Comparison of ENCODE assay signal across 1 cellular context in genomic region chr2:177207101-177207500, GRCh38.
A peak's percentile ranks its signal among the peaks of the same experiment; 100 is the strongest.
TF ChIP-seq lines count a peak whose summit lies in the region.

No MANE protein-coding gene starts in this region.

TF ChIP-seq in GM12878, 131 proteins besides CTCF, POLR2A, EP300 and RAD21 (continued from another document and continues in another):
- peak; percentile 35; the same call in 1 of the 2 replicates for TF ChIP-seq CREM (IDR thresholded peaks at IDR 0.05; ENCODE audit: low read depth)
- TF ChIP-seq JUND (IDR thresholded peaks at IDR 0.05; ENCODE audit: low read depth, low read length) = peak; percentile 73
- TF ChIP-seq EZH2 (IDR thresholded peaks at IDR 0.05; ENCODE audit: borderline replicate concordance, control insufficient read depth, low read depth, low read length) = no peak
- TF ChIP-seq CBX5 (IDR thresholded peaks at IDR 0.05; ENCODE audit: low read depth) = no peak
- TF ChIP-seq, protein P1, sequence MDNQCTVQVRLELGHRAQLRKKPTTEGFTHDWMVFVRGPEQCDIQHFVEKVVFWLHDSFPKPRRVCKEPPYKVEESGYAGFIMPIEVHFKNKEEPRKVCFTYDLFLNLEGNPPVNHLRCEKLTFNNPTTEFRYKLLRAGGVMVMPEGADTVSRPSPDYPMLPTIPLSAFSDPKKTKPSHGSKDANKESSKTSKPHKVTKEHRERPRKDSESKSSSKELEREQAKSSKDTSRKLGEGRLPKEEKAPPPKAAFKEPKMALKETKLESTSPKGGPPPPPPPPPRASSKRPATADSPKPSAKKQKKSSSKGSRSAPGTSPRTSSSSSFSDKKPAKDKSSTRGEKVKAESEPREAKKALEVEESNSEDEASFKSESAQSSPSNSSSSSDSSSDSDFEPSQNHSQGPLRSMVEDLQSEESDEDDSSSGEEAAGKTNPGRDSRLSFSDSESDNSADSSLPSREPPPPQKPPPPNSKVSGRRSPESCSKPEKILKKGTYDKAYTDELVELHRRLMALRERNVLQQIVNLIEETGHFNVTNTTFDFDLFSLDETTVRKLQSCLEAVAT (IDR thresholded peaks at IDR 0.05) = 0 out of 2 replicates have a peak, but pooled peaks have one; percentile 13
- TF ChIP-seq, protein P2, sequence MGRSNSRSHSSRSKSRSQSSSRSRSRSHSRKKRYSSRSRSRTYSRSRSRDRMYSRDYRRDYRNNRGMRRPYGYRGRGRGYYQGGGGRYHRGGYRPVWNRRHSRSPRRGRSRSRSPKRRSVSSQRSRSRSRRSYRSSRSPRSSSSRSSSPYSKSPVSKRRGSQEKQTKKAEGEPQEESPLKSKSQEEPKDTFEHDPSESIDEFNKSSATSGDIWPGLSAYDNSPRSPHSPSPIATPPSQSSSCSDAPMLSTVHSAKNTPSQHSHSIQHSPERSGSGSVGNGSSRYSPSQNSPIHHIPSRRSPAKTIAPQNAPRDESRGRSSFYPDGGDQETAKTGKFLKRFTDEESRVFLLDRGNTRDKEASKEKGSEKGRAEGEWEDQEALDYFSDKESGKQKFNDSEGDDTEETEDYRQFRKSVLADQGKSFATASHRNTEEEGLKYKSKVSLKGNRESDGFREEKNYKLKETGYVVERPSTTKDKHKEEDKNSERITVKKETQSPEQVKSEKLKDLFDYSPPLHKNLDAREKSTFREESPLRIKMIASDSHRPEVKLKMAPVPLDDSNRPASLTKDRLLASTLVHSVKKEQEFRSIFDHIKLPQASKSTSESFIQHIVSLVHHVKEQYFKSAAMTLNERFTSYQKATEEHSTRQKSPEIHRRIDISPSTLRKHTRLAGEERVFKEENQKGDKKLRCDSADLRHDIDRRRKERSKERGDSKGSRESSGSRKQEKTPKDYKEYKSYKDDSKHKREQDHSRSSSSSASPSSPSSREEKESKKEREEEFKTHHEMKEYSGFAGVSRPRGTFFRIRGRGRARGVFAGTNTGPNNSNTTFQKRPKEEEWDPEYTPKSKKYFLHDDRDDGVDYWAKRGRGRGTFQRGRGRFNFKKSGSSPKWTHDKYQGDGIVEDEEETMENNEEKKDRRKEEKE (IDR thresholded peaks at IDR 0.05) = no peak
- peak; percentile 90 for TF ChIP-seq BCL11A (IDR thresholded peaks at IDR 0.05; ENCODE audit: low read depth, low read length)
- TF ChIP-seq BACH1 (IDR thresholded peaks at IDR 0.05; ENCODE audit: borderline replicate concordance) = peak; percentile 49; the same call in 1 of the 2 replicates
- TF ChIP-seq JUNB (IDR thresholded peaks at IDR 0.05) = peak; percentile 89
- 0 out of 2 replicates have a peak, but pooled peaks have one; percentile 6 for TF ChIP-seq TCF3 (IDR thresholded peaks at IDR 0.05; ENCODE audit: borderline replicate concordance, insufficient read depth, low read depth, low read length)
- no peak for TF ChIP-seq RELA (IDR thresholded peaks at IDR 0.05; ENCODE audit: borderline replicate concordance, partially characterized antibody)
- peak in 1 of 2 experiments; percentile 57; a peak in 1 of 4 replicates for TF ChIP-seq ETV6 (conservative IDR thresholded peaks at IDR 0.05 in 1 of 2, IDR thresholded peaks at IDR 0.05 in 1 of 2; ENCODE audit: borderline replicate concordance in 1 of 2, low read depth in 1 of 2)
- 0 out of 2 replicates have a peak, but pooled peaks have one; percentile 25 for TF ChIP-seq NBN (IDR thresholded peaks at IDR 0.05)
- TF ChIP-seq, protein P3, sequence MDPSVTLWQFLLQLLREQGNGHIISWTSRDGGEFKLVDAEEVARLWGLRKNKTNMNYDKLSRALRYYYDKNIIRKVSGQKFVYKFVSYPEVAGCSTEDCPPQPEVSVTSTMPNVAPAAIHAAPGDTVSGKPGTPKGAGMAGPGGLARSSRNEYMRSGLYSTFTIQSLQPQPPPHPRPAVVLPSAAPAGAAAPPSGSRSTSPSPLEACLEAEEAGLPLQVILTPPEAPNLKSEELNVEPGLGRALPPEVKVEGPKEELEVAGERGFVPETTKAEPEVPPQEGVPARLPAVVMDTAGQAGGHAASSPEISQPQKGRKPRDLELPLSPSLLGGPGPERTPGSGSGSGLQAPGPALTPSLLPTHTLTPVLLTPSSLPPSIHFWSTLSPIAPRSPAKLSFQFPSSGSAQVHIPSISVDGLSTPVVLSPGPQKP (IDR thresholded peaks at IDR 0.05; ENCODE audit: low read depth, low read length) = no peak
- TF ChIP-seq SRF (IDR thresholded peaks at IDR 0.05; ENCODE audit: low read depth in 2 of 2, low read length in 2 of 2) = no peak
- peak; percentile 38; the same call in 1 of the 2 replicates for TF ChIP-seq FOXM1 (IDR thresholded peaks at IDR 0.05; ENCODE audit: low read depth, low read length)
- peak in 1 of 2 experiments; percentile 38; a peak in 1 of 4 replicates for TF ChIP-seq CEBPB (IDR thresholded peaks at IDR 0.05; ENCODE audit: borderline replicate concordance in 1 of 2, low read depth in 2 of 2, low read length in 2 of 2)
- 0 out of 2 replicates have a peak, but pooled peaks have one; percentile 21 for TF ChIP-seq ZNF687 (IDR thresholded peaks at IDR 0.05)
- 0 out of 2 replicates have a peak, but pooled peaks have one; percentile 34 for TF ChIP-seq ATF2 (IDR thresholded peaks at IDR 0.05; ENCODE audit: low read length)
- TF ChIP-seq PAX8 (IDR thresholded peaks at IDR 0.05) = no peak
- TF ChIP-seq MTA2 (IDR thresholded peaks at IDR 0.05; ENCODE audit: low read depth) = peak; percentile 74
- TF ChIP-seq, protein P4, sequence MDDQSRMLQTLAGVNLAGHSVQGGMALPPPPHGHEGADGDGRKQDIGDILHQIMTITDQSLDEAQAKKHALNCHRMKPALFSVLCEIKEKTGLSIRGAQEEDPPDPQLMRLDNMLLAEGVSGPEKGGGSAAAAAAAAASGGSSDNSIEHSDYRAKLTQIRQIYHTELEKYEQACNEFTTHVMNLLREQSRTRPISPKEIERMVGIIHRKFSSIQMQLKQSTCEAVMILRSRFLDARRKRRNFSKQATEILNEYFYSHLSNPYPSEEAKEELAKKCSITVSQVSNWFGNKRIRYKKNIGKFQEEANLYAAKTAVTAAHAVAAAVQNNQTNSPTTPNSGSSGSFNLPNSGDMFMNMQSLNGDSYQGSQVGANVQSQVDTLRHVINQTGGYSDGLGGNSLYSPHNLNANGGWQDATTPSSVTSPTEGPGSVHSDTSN (IDR thresholded peaks at IDR 0.05; ENCODE audit: insufficient replicate concordance, low read depth, low read length) = peak; percentile 54
- TF ChIP-seq, protein P5, sequence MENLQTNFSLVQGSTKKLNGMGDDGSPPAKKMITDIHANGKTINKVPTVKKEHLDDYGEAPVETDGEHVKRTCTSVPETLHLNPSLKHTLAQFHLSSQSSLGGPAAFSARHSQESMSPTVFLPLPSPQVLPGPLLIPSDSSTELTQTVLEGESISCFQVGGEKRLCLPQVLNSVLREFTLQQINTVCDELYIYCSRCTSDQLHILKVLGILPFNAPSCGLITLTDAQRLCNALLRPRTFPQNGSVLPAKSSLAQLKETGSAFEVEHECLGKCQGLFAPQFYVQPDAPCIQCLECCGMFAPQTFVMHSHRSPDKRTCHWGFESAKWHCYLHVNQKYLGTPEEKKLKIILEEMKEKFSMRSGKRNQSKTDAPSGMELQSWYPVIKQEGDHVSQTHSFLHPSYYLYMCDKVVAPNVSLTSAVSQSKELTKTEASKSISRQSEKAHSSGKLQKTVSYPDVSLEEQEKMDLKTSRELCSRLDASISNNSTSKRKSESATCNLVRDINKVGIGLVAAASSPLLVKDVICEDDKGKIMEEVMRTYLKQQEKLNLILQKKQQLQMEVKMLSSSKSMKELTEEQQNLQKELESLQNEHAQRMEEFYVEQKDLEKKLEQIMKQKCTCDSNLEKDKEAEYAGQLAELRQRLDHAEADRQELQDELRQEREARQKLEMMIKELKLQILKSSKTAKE (IDR thresholded peaks at IDR 0.05; ENCODE audit: low read depth, poor library complexity, severe bottlenecking) = peak; percentile 67
- TF ChIP-seq NR2C2 (IDR thresholded peaks at IDR 0.05; ENCODE audit: borderline replicate concordance, control insufficient read depth, insufficient read length, low read depth) = no peak
- TF ChIP-seq TARDBP (IDR thresholded peaks at IDR 0.05; ENCODE audit: borderline replicate concordance) = no peak
- TF ChIP-seq TCF7 (IDR thresholded peaks at IDR 0.05; ENCODE audit: borderline replicate concordance) = no peak
- TF ChIP-seq RUNX3 (IDR thresholded peaks at IDR 0.05; ENCODE audit: low read length) = peak; percentile 82
- TF ChIP-seq IKZF1 (conservative IDR thresholded peaks at IDR 0.05) = peak; percentile 77
- TF ChIP-seq KAT2A (conservative IDR thresholded peaks at IDR 0.05; ENCODE audit: control insufficient read depth, low read depth, low read length) = no peak
- TF ChIP-seq, protein P6, sequence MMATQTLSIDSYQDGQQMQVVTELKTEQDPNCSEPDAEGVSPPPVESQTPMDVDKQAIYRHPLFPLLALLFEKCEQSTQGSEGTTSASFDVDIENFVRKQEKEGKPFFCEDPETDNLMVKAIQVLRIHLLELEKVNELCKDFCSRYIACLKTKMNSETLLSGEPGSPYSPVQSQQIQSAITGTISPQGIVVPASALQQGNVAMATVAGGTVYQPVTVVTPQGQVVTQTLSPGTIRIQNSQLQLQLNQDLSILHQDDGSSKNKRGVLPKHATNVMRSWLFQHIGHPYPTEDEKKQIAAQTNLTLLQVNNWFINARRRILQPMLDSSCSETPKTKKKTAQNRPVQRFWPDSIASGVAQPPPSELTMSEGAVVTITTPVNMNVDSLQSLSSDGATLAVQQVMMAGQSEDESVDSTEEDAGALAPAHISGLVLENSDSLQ (IDR thresholded peaks at IDR 0.05) = peak; percentile 93
- no peak for TF ChIP-seq RB1 (IDR thresholded peaks at IDR 0.05; ENCODE audit: borderline replicate concordance)
- TF ChIP-seq IRF4 (IDR thresholded peaks at IDR 0.05; ENCODE audit: low read depth, low read length) = peak; percentile 89
- TF ChIP-seq, protein P7, sequence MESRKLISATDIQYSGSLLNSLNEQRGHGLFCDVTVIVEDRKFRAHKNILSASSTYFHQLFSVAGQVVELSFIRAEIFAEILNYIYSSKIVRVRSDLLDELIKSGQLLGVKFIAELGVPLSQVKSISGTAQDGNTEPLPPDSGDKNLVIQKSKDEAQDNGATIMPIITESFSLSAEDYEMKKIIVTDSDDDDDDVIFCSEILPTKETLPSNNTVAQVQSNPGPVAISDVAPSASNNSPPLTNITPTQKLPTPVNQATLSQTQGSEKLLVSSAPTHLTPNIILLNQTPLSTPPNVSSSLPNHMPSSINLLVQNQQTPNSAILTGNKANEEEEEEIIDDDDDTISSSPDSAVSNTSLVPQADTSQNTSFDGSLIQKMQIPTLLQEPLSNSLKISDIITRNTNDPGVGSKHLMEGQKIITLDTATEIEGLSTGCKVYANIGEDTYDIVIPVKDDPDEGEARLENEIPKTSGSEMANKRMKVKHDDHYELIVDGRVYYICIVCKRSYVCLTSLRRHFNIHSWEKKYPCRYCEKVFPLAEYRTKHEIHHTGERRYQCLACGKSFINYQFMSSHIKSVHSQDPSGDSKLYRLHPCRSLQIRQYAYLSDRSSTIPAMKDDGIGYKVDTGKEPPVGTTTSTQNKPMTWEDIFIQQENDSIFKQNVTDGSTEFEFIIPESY (IDR thresholded peaks at IDR 0.05) = no peak
- TF ChIP-seq ZNF24 (IDR thresholded peaks at IDR 0.05) = no peak
- no peak for TF ChIP-seq IRF3 (IDR thresholded peaks at IDR 0.05)
- no peak for TF ChIP-seq FOXK2 (IDR thresholded peaks at IDR 0.05)
- TF ChIP-seq, protein P8, sequence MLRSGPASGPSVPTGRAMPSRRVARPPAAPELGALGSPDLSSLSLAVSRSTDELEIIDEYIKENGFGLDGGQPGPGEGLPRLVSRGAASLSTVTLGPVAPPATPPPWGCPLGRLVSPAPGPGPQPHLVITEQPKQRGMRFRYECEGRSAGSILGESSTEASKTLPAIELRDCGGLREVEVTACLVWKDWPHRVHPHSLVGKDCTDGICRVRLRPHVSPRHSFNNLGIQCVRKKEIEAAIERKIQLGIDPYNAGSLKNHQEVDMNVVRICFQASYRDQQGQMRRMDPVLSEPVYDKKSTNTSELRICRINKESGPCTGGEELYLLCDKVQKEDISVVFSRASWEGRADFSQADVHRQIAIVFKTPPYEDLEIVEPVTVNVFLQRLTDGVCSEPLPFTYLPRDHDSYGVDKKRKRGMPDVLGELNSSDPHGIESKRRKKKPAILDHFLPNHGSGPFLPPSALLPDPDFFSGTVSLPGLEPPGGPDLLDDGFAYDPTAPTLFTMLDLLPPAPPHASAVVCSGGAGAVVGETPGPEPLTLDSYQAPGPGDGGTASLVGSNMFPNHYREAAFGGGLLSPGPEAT (IDR thresholded peaks at IDR 0.05; ENCODE audit: low read depth) = peak; percentile 84
